Comparison of ENCODE assay signal across 1 cellular context in the genomic region with DNA sequence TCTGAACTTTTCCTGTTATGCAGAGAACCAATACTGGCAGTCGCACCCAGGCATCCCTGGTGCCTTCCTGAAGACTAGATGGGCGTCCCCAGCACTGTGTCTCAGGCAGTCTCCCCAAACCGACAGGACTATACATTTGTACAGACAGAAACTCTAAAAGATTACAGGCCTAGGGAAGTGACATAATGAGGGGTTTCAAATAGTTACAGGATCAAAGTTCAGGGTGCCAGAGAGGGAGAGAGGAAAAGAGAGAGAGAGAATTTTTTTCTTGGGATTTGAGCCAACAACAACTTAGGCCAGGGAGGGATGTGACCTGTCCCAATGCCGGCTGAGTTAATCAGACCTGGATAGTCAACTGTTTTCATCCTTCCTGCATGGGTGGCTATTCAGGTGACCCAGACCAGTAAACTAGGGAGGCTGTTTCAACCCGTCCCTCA.
TF ChIP-seq lines count a peak whose summit lies in the region.

No MANE protein-coding gene starts in this region.

TF ChIP-seq in GM23338, 12 proteins besides CTCF, POLR2A, EP300 and RAD21:
- no peak for TF ChIP-seq REST (IDR thresholded peaks at IDR 0.05; ENCODE audit: unreplicated experiment)
- no peak for TF ChIP-seq ETS1 (IDR thresholded peaks at IDR 0.05)
